ENCODE assay signal across 11 cellular contexts in the genomic region with DNA sequence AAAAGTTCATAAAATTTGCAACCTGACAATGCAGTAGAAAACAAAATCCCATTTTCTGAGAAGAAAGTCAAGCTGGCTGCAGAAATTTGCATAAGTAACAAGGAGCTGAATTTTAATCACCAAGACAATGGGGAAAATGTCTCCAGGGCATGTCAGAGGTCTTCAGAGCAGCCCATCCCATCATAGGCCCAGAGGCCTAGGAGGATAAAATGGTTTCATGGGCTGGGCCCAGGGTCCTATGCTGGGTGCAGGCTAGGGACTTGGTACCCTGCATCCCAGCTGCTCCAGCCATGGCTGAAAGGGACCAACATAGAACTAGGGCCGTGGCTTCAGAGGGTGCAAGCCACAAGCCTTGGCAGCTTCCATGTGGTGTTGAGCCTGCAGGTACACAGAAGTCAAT. TPM values are rescaled to one million over a fixed set of nuclear protein-coding genes. Genes with fewer than 3 reads are reported as not detected.
"Had no signal": no experiment of that assay in that cellular context is flagged by ENCODE, and none has a peak within 500 bp of the region (broad histone marks: within the 10 kb centered on the region; RNA-seq: fewer than 3 reads in every experiment).

No MANE protein-coding gene starts in this region.

RNA-seq across cellular contexts. Expression of a gene that starts 42.0 kb away (rescaled TPM):
- total RNA-seq: OCI-LY7, PC-3, PC-9, Peyer's patch, Right ventricle myocardium inferior, Right ventricle myocardium superior, RPMI7951, SJSA1, SK-MEL-5, T-cell had no signal
- polyA plus RNA-seq: SK-N-SH had no signal
